In the genomic region with DNA sequence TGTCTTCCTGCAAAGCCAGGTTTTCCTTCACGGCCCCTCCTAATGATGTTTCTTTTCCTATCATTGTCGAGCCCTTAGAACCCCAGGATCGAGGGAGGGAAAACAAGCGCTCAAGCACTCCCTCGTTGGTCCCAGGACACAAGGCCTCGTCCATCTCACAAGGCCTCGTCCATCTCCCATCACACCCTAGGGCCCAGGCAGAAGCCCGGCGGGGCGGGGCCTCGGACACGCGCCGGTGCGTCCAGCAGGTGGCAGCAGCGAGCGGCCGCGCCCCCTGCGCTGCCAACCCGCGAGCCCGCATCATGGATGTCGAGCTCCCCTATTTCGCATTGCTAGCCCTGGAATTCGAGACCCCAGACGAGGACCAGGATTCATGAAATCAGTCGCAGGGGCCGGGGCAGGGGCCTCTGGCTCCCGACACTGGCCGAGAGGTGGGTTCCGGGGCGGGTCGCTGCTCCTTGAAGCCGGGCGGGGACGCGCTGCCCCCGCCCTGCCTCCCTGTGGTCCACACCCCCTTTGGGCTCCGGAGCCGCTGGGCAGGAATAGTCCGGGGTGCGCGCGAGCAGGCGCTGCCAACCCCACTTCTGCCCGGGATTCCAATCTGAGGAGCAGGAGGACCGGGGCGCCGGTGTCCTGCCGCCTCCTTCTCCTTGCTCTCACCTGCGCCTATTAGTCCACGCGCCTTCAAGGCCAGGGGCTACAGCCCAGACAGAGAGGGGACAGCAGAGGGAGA, we compare ENCODE assay signal across 8 cellular contexts. TPM values are rescaled to one million over a fixed set of nuclear protein-coding genes. Genes with fewer than 3 reads are reported as not detected.
A peak's percentile ranks its signal among the peaks of the same experiment; 100 is the strongest.
DNase-seq lines count a peak whose midpoint lies in the region; ATAC-seq, FAIRE-seq and TF ChIP-seq lines count a peak whose summit lies in the region.

A gene (plus strand): TSS at position 270 of the 733 bp plus-strand sequence. CDS start 603 bp downstream, outside the sequence.

- peak; percentile 92 for TF ChIP-seq CTCF in GM20000 (IDR thresholded peaks at IDR 0.05; ENCODE audit: extremely low read depth, missing control alignments)
- TF ChIP-seq CTCF in pancreas (IDR thresholded peaks at IDR 0.05): peak; percentile 89 to 95 (median 92)
- TF ChIP-seq CTCF in thoracic aorta (IDR thresholded peaks at IDR 0.05): peak; percentile 95

- no peaks in the 10 kb centered on the region for H3K36me3 ChIP-seq in pancreas
- H3K36me3 ChIP-seq in thoracic aorta: no peaks in the 10 kb centered on the region

- H3K27me3 ChIP-seq in pancreas (peaks cover 0 to 4% (median 0%) of the 10 kb centered on the region in 4 donors), thoracic aorta (replicated peaks; ENCODE audit: insufficient read depth) (no peaks in the 10 kb centered on the region)

- no peaks in the 10 kb centered on the region for H3K9me3 ChIP-seq in pancreas
- H3K9me3 ChIP-seq in thoracic aorta: no peaks in the 10 kb centered on the region

- peak; percentile 90 for ATAC-seq in SK-N-SH treated with all-trans-retinoic acid at 6 μM for 48 hours
- ATAC-seq in Right ventricle myocardium superior (ENCODE audit: poor library complexity): peak; percentile 90
- ATAC-seq in pancreas: peak; percentile 94 to 98 (median 96)
- peak; percentile 37 for ATAC-seq in thoracic aorta (ENCODE audit: insufficient number of reproducible peaks, low FRiP score, low read depth)

- peak; percentile 20 for DNase-seq in COR-L47 (lab: John Stamatoyannopoulos, UW)
- peak; percentile 85 for DNase-seq in GM20000 (ENCODE audit: low spot score)
- DNase-seq in HT-29 (ENCODE audit: low spot score): peak; percentile 92
- peak; percentile 25 for DNase-seq in activated naive CD8-positive, alpha-beta T cell treated with anti-CD3 and anti-CD28 coated beads, Interleukin-2, amount 50 U/mL, for 16 hours (ENCODE audit: low read depth, low spot score)
- DNase-seq in Right ventricle myocardium superior: peak; percentile 87
- peak in 5 of 6 donors; percentile 31 to 92 (median 77) for DNase-seq in pancreas
- no peak for DNase-seq in thoracic aorta (ENCODE audit: low spot score)

- no peak for FAIRE-seq in pancreas (lab: Jason Lieb, UNC)

- 6 to 7% methylated on average over 46 to 54 of the region's 54 CpGs for WGBS in pancreas, 2 donors

- intact Hi-C loops in Right ventricle myocardium superior (cut with DNase I): loop anchor here (2.0 to 5.0 kb wide), 2 partner anchors 36 to 89 kb away; no protein-coding TSS in a partner anchor
- intact Hi-C loops in pancreas (cut with DNase I): no loop called here

- H3K4me3 ChIP-seq in pancreas: peak within 1 kb of the TSS; percentile 38 to 55 (median 51)
- peak within 1 kb of the TSS; percentile 91 for H3K4me3 ChIP-seq in thoracic aorta

- H3K27ac ChIP-seq in pancreas (no peak within 1 kb of the TSS), thoracic aorta (peak within 1 kb of the TSS; percentile 55 to 61)

- H3K4me1 ChIP-seq in pancreas (peaks cover 0 to 4% (median under 1%) of the 10 kb centered on the region in 3 donors), thoracic aorta (ENCODE audit: control insufficient read depth in 1 of 2, low read depth in 2 of 2) (peaks cover 15 to 26% of the 10 kb centered on the region in 2 donors)

TF ChIP-seq in SK-N-SH treated with all-trans-retinoic acid at 6 μM for 48 hours, 23 proteins besides CTCF, POLR2A, EP300 and RAD21:
- TF ChIP-seq ZNF8 (CRISPR knock-in tag; IDR thresholded peaks at IDR 0.05) (no peak), ZNF70 (CRISPR knock-in tag; IDR thresholded peaks at IDR 0.05) (no peak), CSDC2 (CRISPR knock-in tag; IDR thresholded peaks at IDR 0.05) (no peak), TOX (CRISPR knock-in tag; IDR thresholded peaks at IDR 0.05; ENCODE audit: borderline replicate concordance) (no peak)
- TF ChIP-seq, protein P1, sequence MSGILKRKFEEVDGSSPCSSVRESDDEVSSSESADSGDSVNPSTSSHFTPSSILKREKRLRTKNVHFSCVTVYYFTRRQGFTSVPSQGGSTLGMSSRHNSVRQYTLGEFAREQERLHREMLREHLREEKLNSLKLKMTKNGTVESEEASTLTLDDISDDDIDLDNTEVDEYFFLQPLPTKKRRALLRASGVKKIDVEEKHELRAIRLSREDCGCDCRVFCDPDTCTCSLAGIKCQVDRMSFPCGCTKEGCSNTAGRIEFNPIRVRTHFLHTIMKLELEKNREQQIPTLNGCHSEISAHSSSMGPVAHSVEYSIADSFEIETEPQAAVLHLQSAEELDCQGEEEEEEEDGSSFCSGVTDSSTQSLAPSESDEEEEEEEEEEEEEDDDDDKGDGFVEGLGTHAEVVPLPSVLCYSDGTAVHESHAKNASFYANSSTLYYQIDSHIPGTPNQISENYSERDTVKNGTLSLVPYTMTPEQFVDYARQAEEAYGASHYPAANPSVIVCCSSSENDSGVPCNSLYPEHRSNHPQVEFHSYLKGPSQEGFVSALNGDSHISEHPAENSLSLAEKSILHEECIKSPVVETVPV (CRISPR knock-in tag; IDR thresholded peaks at IDR 0.05): no peak
- TF ChIP-seq, protein P2, sequence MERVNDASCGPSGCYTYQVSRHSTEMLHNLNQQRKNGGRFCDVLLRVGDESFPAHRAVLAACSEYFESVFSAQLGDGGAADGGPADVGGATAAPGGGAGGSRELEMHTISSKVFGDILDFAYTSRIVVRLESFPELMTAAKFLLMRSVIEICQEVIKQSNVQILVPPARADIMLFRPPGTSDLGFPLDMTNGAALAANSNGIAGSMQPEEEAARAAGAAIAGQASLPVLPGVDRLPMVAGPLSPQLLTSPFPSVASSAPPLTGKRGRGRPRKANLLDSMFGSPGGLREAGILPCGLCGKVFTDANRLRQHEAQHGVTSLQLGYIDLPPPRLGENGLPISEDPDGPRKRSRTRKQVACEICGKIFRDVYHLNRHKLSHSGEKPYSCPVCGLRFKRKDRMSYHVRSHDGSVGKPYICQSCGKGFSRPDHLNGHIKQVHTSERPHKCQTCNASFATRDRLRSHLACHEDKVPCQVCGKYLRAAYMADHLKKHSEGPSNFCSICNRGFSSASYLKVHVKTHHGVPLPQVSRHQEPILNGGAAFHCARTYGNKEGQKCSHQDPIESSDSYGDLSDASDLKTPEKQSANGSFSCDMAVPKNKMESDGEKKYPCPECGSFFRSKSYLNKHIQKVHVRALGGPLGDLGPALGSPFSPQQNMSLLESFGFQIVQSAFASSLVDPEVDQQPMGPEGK (CRISPR knock-in tag; IDR thresholded peaks at IDR 0.05; ENCODE audit: borderline replicate concordance): no peak

RNA-seq across cellular contexts. Expression of the gene that starts here (rescaled TPM):
- 13.6 and 20.7 TPM in 2 replicates for total RNA-seq in HT-29 (2014; rRNA removed; shearing (Covaris generic))
- total RNA-seq in Right ventricle myocardium superior (131 TPM), pancreas (1 to 10 TPM; 1.3 to 4.1 (median 2.1) TPM), thoracic aorta (10 to 100 TPM; 23.0 to 41.2 TPM)
- 1 to 10 TPM; 2.7 to 8.1 TPM for polyA plus RNA-seq in pancreas

Comparison
In these comparisons a context has a peak if more than half of its experiments do, and no peak if none do; other contexts are left out.
1. ATAC-seq: peak in every context shown above with its lines; median percentile 96 in pancreas; 90 in SK-N-SH treated with all-trans-retinoic acid at 6 μM for 48 hours; 90 in Right ventricle myocardium superior; 37 in thoracic aorta.
2. H3K27ac ChIP-seq: peak in thoracic aorta (2 of 2); none in pancreas (0 of 4).
3. Peak in every context shown above with its lines, with median percentiles within 50 percentile points of each other: CTCF ChIP-seq.